1 cellular context compared by ENCODE assay signal in genomic region chr11:43933226-43933607, GRCh38.
TF ChIP-seq lines count a peak whose summit lies in the region.

No MANE protein-coding gene starts in this region.

TF ChIP-seq in K562, 482 proteins besides CTCF, POLR2A, EP300 and RAD21 (continued from another document):
- TF ChIP-seq BRF2 (IDR thresholded peaks at IDR 0.05; ENCODE audit: borderline replicate concordance, insufficient read depth, insufficient read length): no peak
- no peak for TF ChIP-seq ZBTB17 (CRISPR knock-in tag; IDR thresholded peaks at IDR 0.05)
- TF ChIP-seq BCOR (IDR thresholded peaks at IDR 0.05): peak; percentile 41; the same call in 1 of the 2 replicates
- TF ChIP-seq KLF16 (IDR thresholded peaks at IDR 0.05): no peak
- no peak for TF ChIP-seq ELF4 (CRISPR knock-in tag; IDR thresholded peaks at IDR 0.05)
- no peak for TF ChIP-seq TEAD1 (CRISPR knock-in tag; IDR thresholded peaks at IDR 0.05)
- TF ChIP-seq MIER1 (IDR thresholded peaks at IDR 0.05; ENCODE audit: low read depth): no peak
- TF ChIP-seq ZFP36 (IDR thresholded peaks at IDR 0.05; ENCODE audit: low read depth, low read length, partially characterized antibody): peak; percentile 67
- TF ChIP-seq MBD1 (CRISPR knock-in tag; IDR thresholded peaks at IDR 0.05): no peak
- TF ChIP-seq ZBTB43 (CRISPR knock-in tag; IDR thresholded peaks at IDR 0.05): no peak
- TF ChIP-seq IRF1 (CRISPR knock-in tag; IDR thresholded peaks at IDR 0.05; ENCODE audit: borderline replicate concordance): no peak
- TF ChIP-seq SOX6 (IDR thresholded peaks at IDR 0.05): no peak
- no peak for TF ChIP-seq ARID4B (CRISPR knock-in tag; IDR thresholded peaks at IDR 0.05)
- no peak for TF ChIP-seq ZNF41 (CRISPR knock-in tag; conservative IDR thresholded peaks at IDR 0.05)
- no peak for TF ChIP-seq GABPB2 (CRISPR knock-in tag; conservative IDR thresholded peaks at IDR 0.05)
